ENCODE assay signal across 32 cellular contexts in genomic region chr3:72290859-72291641, GRCh38.
DNase-seq lines count a peak whose midpoint lies in the region; ATAC-seq, FAIRE-seq and TF ChIP-seq lines count a peak whose summit lies in the region.
"Had no signal": no experiment of that assay in that cellular context is flagged by ENCODE, and none has a peak within 500 bp of the region (broad histone marks: within the 10 kb centered on the region; RNA-seq: fewer than 3 reads in every experiment).

No MANE protein-coding gene starts in this region.

- H3K27ac ChIP-seq in A549 = no peak overlapping the region
- H3K27ac ChIP-seq in GM23338 (ENCODE audit: low read depth) = no peak overlapping the region
- H3K27ac ChIP-seq in lower lobe of right lung = no peak overlapping the region
- H3K27ac ChIP-seq: heart left ventricle, pancreas, thoracic aorta had no signal

- intact Hi-C loops in lower lobe of right lung (cut with DNase I) (no loop called here), left ventricle myocardium superior (cut with micrococcal nuclease) (no loop called here)

- H3K27ac Mint-ChIP-seq in GM23338 = no peak overlapping the region
- no peak overlapping the region for H3K27ac Mint-ChIP-seq in natural killer cell treated with Interleukin-12 subunit alpha and Interleukin-12 subunit beta and Interleukin-15 and Interleukin-18, amount 100 ng/mL, for 72 hours
- H3K27ac Mint-ChIP-seq: activated CD8-positive, alpha-beta T cell treated with anti-CD3 and anti-CD28 coated beads for 36 hours; activated T-helper 1 cell treated with anti-CD3 and anti-CD28 coated beads, Interleukin-12 subunit alpha, Interleukin-12 subunit beta, Interleukin-2, Interleukin-4 antibody, amounts not matched to agents 30 ng/mL and 10 ng/mL and 1 ng/mL, durations not matched to agents 14 hours and 24 hours and 36 hours; nephron progenitor cell had no signal

- no peak for FAIRE-seq in A549 (lab: Jason Lieb, UNC)
- peak; percentile 93 for FAIRE-seq in bronchial epithelial cell (lab: Jason Lieb, UNC)
- FAIRE-seq: endometrium, GM12878, pancreas, urothelium cell line had no signal

- H3K9me3 Mint-ChIP-seq in GM23338 = no peaks in the 10 kb centered on the region
- H3K9me3 Mint-ChIP-seq in natural killer cell treated with Interleukin-12 subunit alpha and Interleukin-12 subunit beta and Interleukin-15 and Interleukin-18, amount 100 ng/mL, for 72 hours = no peaks in the 10 kb centered on the region
- H3K9me3 Mint-ChIP-seq: activated CD8-positive, alpha-beta T cell treated with anti-CD3 and anti-CD28 coated beads for 36 hours; activated T-helper 1 cell treated with anti-CD3 and anti-CD28 coated beads, Interleukin-12 subunit alpha, Interleukin-12 subunit beta, Interleukin-2, Interleukin-4 antibody, amounts not matched to agents 30 ng/mL and 10 ng/mL and 1 ng/mL, durations not matched to agents 14 hours and 24 hours and 36 hours; nephron progenitor cell had no signal

- no peak overlapping the region for H3K4me3 Mint-ChIP-seq in GM23338
- no peak overlapping the region for H3K4me3 Mint-ChIP-seq in natural killer cell treated with Interleukin-12 subunit alpha and Interleukin-12 subunit beta and Interleukin-15 and Interleukin-18, amount 100 ng/mL, for 72 hours
- H3K4me3 Mint-ChIP-seq: activated CD8-positive, alpha-beta T cell treated with anti-CD3 and anti-CD28 coated beads for 36 hours; activated T-helper 1 cell treated with anti-CD3 and anti-CD28 coated beads, Interleukin-12 subunit alpha, Interleukin-12 subunit beta, Interleukin-2, Interleukin-4 antibody, amounts not matched to agents 30 ng/mL and 10 ng/mL and 1 ng/mL, durations not matched to agents 14 hours and 24 hours and 36 hours; brain; nephron progenitor cell had no signal

- no peak for TF ChIP-seq RAD21 in A549 (conservative IDR thresholded peaks at IDR 0.05 in 1 of 2, IDR thresholded peaks at IDR 0.05 in 1 of 2)

- peak overlapping the region; percentile 59; the same call in 1 of the 2 replicates for H2AFZ ChIP-seq in GM23338

- no peaks in the 10 kb centered on the region for H3F3A ChIP-seq in GM23338 (replicated peaks; ENCODE audit: low read depth)

- no peak for TF ChIP-seq POLR2A in A549 (IDR thresholded peaks at IDR 0.05; ENCODE audit: low read length)

- no peaks in the 10 kb centered on the region for H3K9me2 ChIP-seq in GM23338 (ENCODE audit: insufficient read depth)

- H3K27me3 Mint-ChIP-seq in GM23338 (ENCODE audit: insufficient read depth, low read depth, poor library complexity) = peaks cover 15% of the 10 kb centered on the region
- H3K27me3 Mint-ChIP-seq in natural killer cell treated with Interleukin-12 subunit alpha and Interleukin-12 subunit beta and Interleukin-15 and Interleukin-18, amount 100 ng/mL, for 72 hours = peaks cover 20 to 28% of the 10 kb centered on the region in 2 donors

- TF ChIP-seq CTCF in A549 (IDR thresholded peaks at IDR 0.05) (no peak), GM23338 (conservative IDR thresholded peaks at IDR 0.05; ENCODE audit: low read depth in 2 of 2) (no peak), bronchial epithelial cell (IDR thresholded peaks at IDR 0.05; ENCODE audit: insufficient read depth, low read length, severe bottlenecking) (no peak), lower lobe of right lung (IDR thresholded peaks at IDR 0.05) (no peak), omental fat pad (IDR thresholded peaks at IDR 0.05) (no peak)

- H3K4me1 ChIP-seq in A549 (no peaks in the 10 kb centered on the region), GM23338 (ENCODE audit: insufficient read depth) (no peaks in the 10 kb centered on the region), lower lobe of right lung (peaks cover 17% of the 10 kb centered on the region)
- H3K4me1 ChIP-seq: pancreas had no signal

- no peak overlapping the region for H3K4me3 ChIP-seq in A549
- no peak overlapping the region for H3K4me3 ChIP-seq in GM23338
- no peak overlapping the region for H3K4me3 ChIP-seq in bronchial epithelial cell (ENCODE audit: low read depth, low read length)
- no peak overlapping the region for H3K4me3 ChIP-seq in lower lobe of right lung
- H3K4me3 ChIP-seq: GM12878, heart left ventricle, mucosa of descending colon, pancreas, thoracic aorta had no signal

- no peaks in the 10 kb centered on the region for H3K27me3 ChIP-seq in GM23338 (ENCODE audit: insufficient read depth)
- H3K27me3 ChIP-seq in bronchial epithelial cell (ENCODE audit: control insufficient read depth, insufficient read depth, low read length) = peaks cover 12% of the 10 kb centered on the region
- no peaks in the 10 kb centered on the region for H3K27me3 ChIP-seq in lower lobe of right lung (ENCODE audit: low read depth)
- H3K27me3 ChIP-seq: heart left ventricle, pancreas had no signal

- peaks cover 11% of the 10 kb centered on the region for H3K4me1 Mint-ChIP-seq in GM23338
- peaks cover 17 to 22% of the 10 kb centered on the region in 2 donors for H3K4me1 Mint-ChIP-seq in natural killer cell treated with Interleukin-12 subunit alpha and Interleukin-12 subunit beta and Interleukin-15 and Interleukin-18, amount 100 ng/mL, for 72 hours (ENCODE audit: low read depth in 2 of 2)

- H3K4me2 ChIP-seq in A549 (no peak overlapping the region), GM23338 (no peak overlapping the region)

- DNase-seq in A549 (ENCODE audit: low read depth in 1 of 2, low spot score in 1 of 2) = no peak
- DNase-seq in GM23338 (ENCODE audit: low spot score) = no peak
- DNase-seq in bronchial epithelial cell (ENCODE audit: low read depth) = no peak
- DNase-seq in natural killer cell treated with Interleukin-12 subunit alpha and Interleukin-12 subunit beta and Interleukin-15 and Interleukin-18, amount 100 ng/mL, for 72 hours (ENCODE audit: low spot score) = no peak
- DNase-seq in lower lobe of right lung = no peak
- DNase-seq in omental fat pad (ENCODE audit: low spot score) = no peak
- DNase-seq in left ventricle myocardium superior = no peak
- DNase-seq: ACHN; activated CD8-positive, alpha-beta memory T cell treated with anti-CD3 and anti-CD28 coated beads, Interleukin-2, amount 50 U/mL, for 48 hours; activated CD8-positive, alpha-beta T cell treated with anti-CD3 and anti-CD28 coated beads for 36 hours; activated naive CD4-positive, alpha-beta T cell treated with Interleukin-2 at 50 U/mL for 16 hours; amniotic stem cell; cerebellar nuclear complex; dermis blood vessel endothelial cell; DMS153; foreskin melanocyte; heart left ventricle; mucosa of descending colon; NCI-H1105 treated with DMSO at 0.1 percent for 48 hours; NCI-H2029; NCI-H526; nephron progenitor cell; pancreas; stimulated activated naive CD4-positive, alpha-beta T cell; T-helper 2 cell had no signal

- H4K20me1 ChIP-seq in GM23338 (replicated peaks; ENCODE audit: insufficient read depth) = no peaks in the 10 kb centered on the region

- WGBS in A549 (ENCODE audit: missing lambda C conversion rate) = 15% methylated on average over 9 of the region's 10 CpGs

- H3K36me3 Mint-ChIP-seq in GM23338 (ENCODE audit: low read depth) = no peaks in the 10 kb centered on the region
- H3K36me3 Mint-ChIP-seq in natural killer cell treated with Interleukin-12 subunit alpha and Interleukin-12 subunit beta and Interleukin-15 and Interleukin-18, amount 100 ng/mL, for 72 hours = no peaks in the 10 kb centered on the region
- H3K36me3 Mint-ChIP-seq: brain had no signal

- CTCF ChIA-PET in A549 (lab: Yijun Ruan, JAX) = interaction anchor here (1.1 to 1.2 kb wide), 2 partner anchors 18 to 335 kb away, joined by 3 to 4 read pairs; no protein-coding TSS in a partner anchor

- TF ChIP-seq EP300 in A549 (IDR thresholded peaks at IDR 0.05) = no peak

- H3K9me3 ChIP-seq in A549 (no peaks in the 10 kb centered on the region), lower lobe of right lung (no peaks in the 10 kb centered on the region)
- H3K9me3 ChIP-seq: heart left ventricle, mucosa of descending colon, pancreas, thoracic aorta had no signal

- peak; percentile 45 to 56; a peak in 2 of 6 replicates for ATAC-seq in A549
- ATAC-seq in GM23338 = peak; percentile 49
- peak; percentile 45 to 57 for ATAC-seq in natural killer cell treated with Interleukin-12 subunit alpha and Interleukin-12 subunit beta and Interleukin-15 and Interleukin-18, amount 100 ng/mL, for 72 hours
- ATAC-seq in lower lobe of right lung = no peak
- no peak for ATAC-seq in omental fat pad (ENCODE audit: low FRiP score)
- no peak for ATAC-seq in left ventricle myocardium superior
- ATAC-seq: activated CD8-positive, alpha-beta T cell treated with anti-CD3 and anti-CD28 coated beads for 36 hours; GM12878; mucosa of descending colon; pancreas; Right ventricle myocardium inferior had no signal

- POLR2A ChIA-PET in A549 (lab: Yijun Ruan, JAX) = no interaction called here

- H3K79me2 ChIP-seq in GM23338 (replicated peaks; ENCODE audit: insufficient read depth) = no peaks in the 10 kb centered on the region

- H3K36me3 ChIP-seq in GM23338 (ENCODE audit: insufficient read depth) = no peaks in the 10 kb centered on the region
- H3K36me3 ChIP-seq in bronchial epithelial cell (ENCODE audit: control insufficient read depth, insufficient read depth, low read length) = no peaks in the 10 kb centered on the region
- no peaks in the 10 kb centered on the region for H3K36me3 ChIP-seq in lower lobe of right lung
- H3K36me3 ChIP-seq: heart left ventricle, pancreas, thoracic aorta had no signal

TF ChIP-seq in A549, 52 proteins besides CTCF, POLR2A, EP300 and RAD21 (continues in another document):
- TF ChIP-seq HES2 (IDR thresholded peaks at IDR 0.05) (no peak), HOXB13 (CRISPR knock-in tag; IDR thresholded peaks at IDR 0.05; ENCODE audit: low read depth) (no peak)

Comparison
In these comparisons a context has a peak if more than half of its experiments do, and no peak if none do; other contexts are left out.
1. ATAC-seq: peak in A549 (2 of 2), GM23338 (single experiment) and natural killer cell treated with Interleukin-12 subunit alpha and Interleukin-12 subunit beta and Interleukin-15 and Interleukin-18, amount 100 ng/mL, for 72 hours (2 of 2); none in lower lobe of right lung (0 of 2), omental fat pad (single experiment) and left ventricle myocardium superior (single experiment).